Comparison of ENCODE assay signal across 1 cellular context in the genomic region with DNA sequence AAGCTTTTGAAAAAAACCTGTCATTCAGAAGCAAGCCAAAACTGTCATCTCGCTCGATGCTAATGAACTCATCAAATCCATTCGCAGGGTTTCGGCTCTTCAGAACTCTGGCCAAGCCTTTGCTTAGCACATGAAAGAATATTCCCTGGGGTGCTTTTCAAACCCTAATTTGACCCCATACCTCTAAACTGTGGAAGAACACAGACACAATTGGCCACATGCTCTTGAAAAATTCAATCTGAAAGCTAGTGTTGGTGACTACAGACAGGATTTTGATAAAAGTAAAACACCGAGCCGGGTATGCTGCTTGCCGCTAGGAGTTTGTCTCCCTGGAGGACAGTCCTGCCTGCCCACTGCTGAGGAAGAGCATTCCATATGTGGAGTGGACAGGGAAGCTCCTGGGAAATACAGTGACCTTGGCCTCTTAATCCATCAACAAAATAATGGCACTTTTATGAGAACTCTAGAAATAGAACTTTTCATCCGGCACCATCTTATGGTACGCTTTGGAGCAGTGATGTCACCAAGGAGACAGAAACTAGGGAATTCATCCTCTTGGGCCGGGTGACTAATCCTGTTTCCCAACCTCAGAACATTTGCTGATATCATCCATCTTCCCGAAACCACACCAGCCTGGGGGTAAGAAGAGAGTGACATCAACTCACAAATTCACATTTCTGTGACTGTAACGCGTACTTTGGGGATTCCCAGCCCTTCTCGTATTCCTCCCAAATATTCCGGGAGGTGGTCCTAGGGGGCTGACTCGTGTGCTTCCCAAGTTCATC.
TF ChIP-seq lines count a peak whose summit lies in the region.

No MANE protein-coding gene starts in this region.

TF ChIP-seq in K562, 482 proteins besides CTCF, POLR2A, EP300 and RAD21 (continued from another document):
- TF ChIP-seq ATF3 (IDR thresholded peaks at IDR 0.05) (peak; percentile 65), ATF3 (CRISPR knock-in tag; conservative IDR thresholded peaks at IDR 0.05) (no peak), CEBPB (tag; IDR thresholded peaks at IDR 0.05) (0 out of 2 replicates have a peak, but pooled peaks have one; percentile 20)
